ENCODE assay signal across 9 cellular contexts in genomic region chr12:123354600-123354999, GRCh38.
"Had no signal": no experiment of that assay in that cellular context is flagged by ENCODE, and none has a peak within 500 bp of the region (broad histone marks: within the 10 kb centered on the region; RNA-seq: fewer than 3 reads in every experiment).

No MANE protein-coding gene starts in this region.

- H3K4me3 ChIP-seq: left lung, neural progenitor cell, tibial artery, vagina had no signal

- H3K27me3 ChIP-seq: left lung, neural progenitor cell, tibial artery, vagina had no signal

- DNase-seq: activated gamma-delta T cell treated with Interleukin-2 at 50 U/mL for 16 hours, left lung, posterior cingulate gyrus, small intestine, T1000 had no signal

- H3K27ac ChIP-seq: left lung, neural progenitor cell, tibial artery, vagina, VCaP had no signal

- H3K9me3 ChIP-seq: left lung, tibial artery, vagina had no signal

- H3K9me3 Mint-ChIP-seq: neural progenitor cell had no signal

- H3K27ac Mint-ChIP-seq: neural progenitor cell had no signal

- H3K4me3 Mint-ChIP-seq: neural progenitor cell had no signal

- H3K4me1 ChIP-seq: neural progenitor cell had no signal

- ATAC-seq: left lung had no signal

- H3K36me3 ChIP-seq: neural progenitor cell, vagina had no signal
